ENCODE assay signal across 8 cellular contexts in the genomic region with DNA sequence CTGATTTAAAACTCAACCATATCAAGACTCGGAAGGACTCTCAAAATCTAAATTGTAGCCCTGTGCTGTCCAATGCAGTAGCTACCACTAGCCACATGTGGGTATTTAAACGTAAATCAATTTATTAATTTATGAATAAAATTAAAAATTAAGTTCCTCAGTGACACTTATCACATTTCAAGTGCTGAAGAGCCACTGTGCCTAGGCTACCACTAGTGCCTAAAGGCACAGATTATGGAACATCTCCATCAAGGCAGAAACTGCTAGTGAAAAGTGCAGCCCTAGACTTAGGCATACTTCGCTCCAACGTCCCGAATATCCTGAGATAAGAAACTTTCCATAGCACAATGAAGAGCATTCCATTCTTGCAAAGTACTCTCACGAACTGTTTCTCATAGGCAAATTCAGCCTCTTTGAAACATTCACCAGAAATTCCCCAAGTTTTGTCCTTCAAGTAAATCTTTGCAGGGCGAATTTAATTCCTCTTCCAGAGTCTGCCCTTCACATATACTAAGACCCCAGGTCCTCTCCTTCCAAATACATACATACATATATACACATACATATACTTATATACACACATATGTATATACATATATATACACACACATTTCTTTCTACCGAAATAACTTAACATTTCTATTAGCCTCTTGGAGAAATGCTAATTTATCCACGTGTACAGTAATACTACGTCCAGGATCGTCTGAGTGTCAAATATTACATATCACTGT. TPM values are rescaled to one million over a fixed set of nuclear protein-coding genes. Genes with fewer than 3 reads are reported as not detected.
DNase-seq lines count a peak whose midpoint lies in the region; ATAC-seq and TF ChIP-seq lines count a peak whose summit lies in the region.

No MANE protein-coding gene starts in this region.

- H3K4me1 ChIP-seq in DOHH2 (ENCODE audit: control insufficient read depth, low read length) (peaks cover 36% of the 10 kb centered on the region), ovary (ENCODE audit: insufficient read depth) (no peaks in the 10 kb centered on the region)

- H3K79me2 ChIP-seq in DOHH2 (ENCODE audit: control insufficient read depth, low read length): peaks cover 25% of the 10 kb centered on the region

- no peak for TF ChIP-seq EP300 in ovary (IDR thresholded peaks at IDR 0.05)

- no peaks in the 10 kb centered on the region for H3F3A ChIP-seq in DOHH2 (ENCODE audit: control insufficient read depth, insufficient read depth)

- H3K9me3 ChIP-seq in DOHH2 (ENCODE audit: control insufficient read depth, insufficient read depth, low read length) (no peaks in the 10 kb centered on the region), ovary (no peaks in the 10 kb centered on the region)

- H3K27ac ChIP-seq in DOHH2 (ENCODE audit: low read depth, low read length) (peak overlapping the region; percentile 83), ovary (no peak overlapping the region), RWPE1 (no peak overlapping the region)

- ATAC-seq in GM19463 (IDR thresholded peaks at IDR 0.05; ENCODE audit: unreplicated experiment) (no peak), GM18861 (IDR thresholded peaks at IDR 0.05; ENCODE audit: unreplicated experiment) (no peak)

- CTCF ChIA-PET in RWPE1 (lab: Yijun Ruan, JAX): interaction anchor here (0.6 to 0.7 kb wide), 2 partner anchors 264 to 447 kb away, joined by 3 read pairs; no protein-coding TSS in a partner anchor

- no peak for TF ChIP-seq POLR2A in erythroblast (IDR thresholded peaks at IDR 0.05; ENCODE audit: low read length)
- TF ChIP-seq POLR2A in ovary (IDR thresholded peaks at IDR 0.05): no peak

- no peaks in the 10 kb centered on the region for H4K20me1 ChIP-seq in DOHH2 (ENCODE audit: control insufficient read depth, insufficient read depth, low read depth, low read length)

- peak overlapping the region; percentile 95 for H3K4me3 ChIP-seq in DOHH2 (ENCODE audit: low read length)
- peak overlapping the region; percentile 67 for H3K4me3 ChIP-seq in ovary

- H3K27me3 ChIP-seq in DOHH2 (ENCODE audit: control insufficient read depth, low read length): no peaks in the 10 kb centered on the region
- H3K27me3 ChIP-seq in ovary: no peaks in the 10 kb centered on the region

- peak; percentile 29 for DNase-seq in RKO (ENCODE audit: low spot score)
- peak; percentile 26 to 29 for DNase-seq in erythroblast (lab: John Stamatoyannopoulos, UW)
- no peak for DNase-seq in ovary
- DNase-seq in RWPE1 (ENCODE audit: low spot score): no peak
- DNase-seq in SK-N-DZ (ENCODE audit: low spot score): no peak

- 17 to 21% (median 18%) methylated on average over 11 of the region's 11 CpGs for WGBS in ovary, 3 donors

- peak overlapping the region; percentile 69 for H3K4me2 ChIP-seq in DOHH2 (ENCODE audit: low read length)

- POLR2A ChIA-PET in RWPE1 (lab: Yijun Ruan, JAX; ENCODE audit: low non-redundant PET): no interaction called here

- no peaks in the 10 kb centered on the region for H3K9me2 ChIP-seq in DOHH2 (replicated peaks; ENCODE audit: control insufficient read depth, low read length)

- intact Hi-C loops in ovary (cut with DNase I): loop anchor here in 1 of 4 donors (5.0 kb wide), 1 partner anchor 336 kb away; no protein-coding TSS in a partner anchor

- H3K36me3 ChIP-seq in DOHH2 (ENCODE audit: control insufficient read depth, low read length) (no peaks in the 10 kb centered on the region), ovary (no peaks in the 10 kb centered on the region)

- TF ChIP-seq CTCF in DOHH2 (IDR thresholded peaks at IDR 0.05; ENCODE audit: low read depth, low read length, poor library complexity, severe bottlenecking) (no peak), ovary (IDR thresholded peaks at IDR 0.05) (no peak), RWPE1 (conservative IDR thresholded peaks at IDR 0.05; ENCODE audit: low read depth) (no peak)

RNA-seq across cellular contexts. Expression of a gene that starts 1.3 kb away (rescaled TPM):
- total RNA-seq in ovary: 10 to 100 TPM; 10.3 to 23.1 (median 16.4) TPM
- polyA plus RNA-seq in ovary: 10 to 100 TPM; 12.6 to 13.6 TPM
- 5.8 and 5.9 TPM in 2 replicates for polyA plus RNA-seq in SK-N-DZ (2014; cell fraction: cytosol; rRNA removed)
- polyA plus RNA-seq in SK-N-DZ (2014; cell fraction: nucleus; rRNA removed): 3.6 and 15.9 TPM in 2 replicates

RNA-seq across cellular contexts. Expression of a gene that starts 48.3 kb away (rescaled TPM):
- 1 to 10 TPM; 1.6 to 4.9 (median 3.3) TPM for total RNA-seq in ovary
- polyA plus RNA-seq in ovary: 10 to 100 TPM in 1 of 2 donors, 1 to 10 TPM in 1; 1.1 to 25.2 TPM
- polyA plus RNA-seq in SK-N-DZ (2014; cell fraction: cytosol; rRNA removed): not detected in 2 replicates
- polyA plus RNA-seq in SK-N-DZ (2014; cell fraction: nucleus; rRNA removed): not detected in 2 replicates

Comparison
In these comparisons a context has a peak if more than half of its experiments do, and no peak if none do; other contexts are left out.
1. DNase-seq: peak in RKO (single experiment) and erythroblast (2 of 2); none in ovary (0 of 5), RWPE1 (single experiment) and SK-N-DZ (single experiment).